8 cellular contexts compared by ENCODE assay signal in genomic region chr1:10074059-10074854, GRCh38. TPM values are rescaled to one million over a fixed set of nuclear protein-coding genes. Genes with fewer than 3 reads are reported as not detected.
DNase-seq lines count a peak whose midpoint lies in the region; ATAC-seq and TF ChIP-seq lines count a peak whose summit lies in the region.

No MANE protein-coding gene starts in this region.

- H3K27ac ChIP-seq in HL-60 (replicated peaks) (no peak overlapping the region; the same call in 1 of the 2 replicates), dorsolateral prefrontal cortex (peak overlapping the region in 58 of 59 donors; percentile 53 to 97 (median 87))

- H3K4me3 Mint-ChIP-seq in naive thymus-derived CD8-positive, alpha-beta T cell: no peak overlapping the region

- ATAC-seq in naive thymus-derived CD8-positive, alpha-beta T cell: peak in 1 of 2 donors; percentile 37
- ATAC-seq in stimulated activated naive CD8-positive, alpha-beta T cell treated with anti-CD3 and anti-CD28 coated beads, Interleukin-15, Interleukin-2, amounts not matched to agents 100 U/mL and 50 U/mL, for 24 hours: peak; percentile 100

- H3K4me1 Mint-ChIP-seq in naive thymus-derived CD8-positive, alpha-beta T cell: peaks cover 9 to 21% (median 13%) of the 10 kb centered on the region in 4 donors

- H3K4me3 ChIP-seq in HL-60 (replicated peaks; ENCODE audit: insufficient read depth, low read length) (no peak overlapping the region), dorsolateral prefrontal cortex (no peak overlapping the region)

- no peaks in the 10 kb centered on the region for H3K9me3 Mint-ChIP-seq in naive thymus-derived CD8-positive, alpha-beta T cell

- H3K27me3 ChIP-seq in HL-60 (ENCODE audit: insufficient read depth, poor library complexity, severe bottlenecking) (no peaks in the 10 kb centered on the region), dorsolateral prefrontal cortex (no peaks in the 10 kb centered on the region)

- peak overlapping the region; percentile 1 to 79 (median 43) for H3K27ac Mint-ChIP-seq in naive thymus-derived CD8-positive, alpha-beta T cell

- H3K27me3 Mint-ChIP-seq in naive thymus-derived CD8-positive, alpha-beta T cell: no peaks in the 10 kb centered on the region

- intact Hi-C loops in dorsolateral prefrontal cortex (cut with DNase I): loop anchor here in 1 of 2 donors (5.0 kb wide), 1 partner anchor 42 kb away; the partner anchor contains the start of gene UBE4B

- TF ChIP-seq CTCF in HL-60 (IDR thresholded peaks at IDR 0.05; ENCODE audit: insufficient read depth, low read length): no peak
- no peak for TF ChIP-seq CTCF in dorsolateral prefrontal cortex (IDR thresholded peaks at IDR 0.05 in 54 of 56, conservative IDR thresholded peaks at IDR 0.05 in 2 of 56; ENCODE audit: low read depth in 1 of 56, partially characterized antibody in 56 of 56)

- DNase-seq in CMK (ENCODE audit: low read depth): peak; percentile 49
- peak; percentile 74 to 92 for DNase-seq in HL-60 (ENCODE audit: low read depth in 1 of 2, low spot score in 1 of 2)
- DNase-seq in activated CD4-positive, alpha-beta T cell treated with anti-CD3 and anti-CD28 coated beads for 48 hours: peak; percentile 80
- peak in 7 of 10 donors; percentile 41 to 89 (median 70) for DNase-seq in dorsolateral prefrontal cortex
- peak in 1 of 10 donors; percentile 29 for DNase-seq in naive thymus-derived CD8-positive, alpha-beta T cell
- peak; percentile 76 for DNase-seq in stimulated activated naive CD8-positive, alpha-beta T cell treated with anti-CD3 and anti-CD28 coated beads, Interleukin-15, Interleukin-2, amounts not matched to agents 100 U/mL and 50 U/mL, for 24 hours
- DNase-seq in NCI-H1048 (lab: John Stamatoyannopoulos, UW): no peak
- DNase-seq in middle frontal gyrus (ENCODE audit: extremely low spot score, low spot score): no peak

- H3K36me3 Mint-ChIP-seq in naive thymus-derived CD8-positive, alpha-beta T cell: peaks cover 0 to 68% (median 7%) of the 10 kb centered on the region in 3 donors

- POLR2A ChIA-PET in naive thymus-derived CD8-positive, alpha-beta T cell (lab: Charles Lee): interaction anchor here (0.5 to 0.7 kb wide), 2 partner anchors 742 to 1164 kb away, joined by 4 to 7 read pairs; no protein-coding TSS in a partner anchor

RNA-seq across cellular contexts. Expression of gene UBE4B, which starts 41.5 kb away (rescaled TPM):
- 100 to 1,000 TPM in 1 of 120 experiments, 10 to 100 TPM in 119; 59.0 to 105 (median 78.4) TPM for total RNA-seq in dorsolateral prefrontal cortex
- 10 to 100 TPM; 40.0 to 45.3 TPM for total RNA-seq in naive thymus-derived CD8-positive, alpha-beta T cell
- 10 to 100 TPM in 1 of 3 donors, 1 to 10 TPM in 2; 8.4 to 10.4 (median 9.6) TPM for polyA plus RNA-seq in naive thymus-derived CD8-positive, alpha-beta T cell

Comparison
In these comparisons a context has a peak if more than half of its experiments do, and no peak if none do; other contexts are left out.
1. DNase-seq: peak in CMK (single experiment), HL-60 (2 of 2), activated CD4-positive, alpha-beta T cell treated with anti-CD3 and anti-CD28 coated beads for 48 hours (single experiment), dorsolateral prefrontal cortex (7 of 10) and stimulated activated naive CD8-positive, alpha-beta T cell treated with anti-CD3 and anti-CD28 coated beads, Interleukin-15, Interleukin-2, amounts not matched to agents 100 U/mL and 50 U/mL, for 24 hours (single experiment); none in NCI-H1048 (single experiment) and middle frontal gyrus (single experiment).